8 cellular contexts compared by ENCODE assay signal in genomic region chr6:154343473-154344308, GRCh38. TPM values are rescaled to one million over a fixed set of nuclear protein-coding genes. Genes with fewer than 3 reads are reported as not detected.
A peak's percentile ranks its signal among the peaks of the same experiment; 100 is the strongest.
DNase-seq lines count a peak whose midpoint lies in the region; ATAC-seq, FAIRE-seq and TF ChIP-seq lines count a peak whose summit lies in the region.

No MANE protein-coding gene starts in this region.

- H3K9me3 ChIP-seq in neutrophil: no peaks in the 10 kb centered on the region

- H3K27ac ChIP-seq in neutrophil: peak overlapping the region; percentile 69

- H3K4me1 ChIP-seq in neutrophil (ENCODE audit: control insufficient read depth in 1 of 2, insufficient read depth in 1 of 2, low read depth in 1 of 2, low read length in 1 of 2): peaks cover 50 to 84% of the 10 kb centered on the region in 2 experiments

- ATAC-seq in GM18519 (IDR thresholded peaks at IDR 0.05; ENCODE audit: low FRiP score, unreplicated experiment): no peak

- FAIRE-seq in D721Med (lab: Jason Lieb, UNC): no peak

- H3K27me3 ChIP-seq in neutrophil: no peaks in the 10 kb centered on the region

- TF ChIP-seq CTCF in GM12873 (IDR thresholded peaks at IDR 0.05; ENCODE audit: insufficient read depth, low read depth, low read length, missing control alignments): peak; percentile 11
- TF ChIP-seq CTCF in epithelial cell of proximal tubule (conservative IDR thresholded peaks at IDR 0.05; ENCODE audit: low read depth, low read length): peak; percentile 50
- no peak for TF ChIP-seq CTCF in neutrophil (IDR thresholded peaks at IDR 0.05)
- no peak for TF ChIP-seq CTCF in D721Med (IDR thresholded peaks at IDR 0.05; ENCODE audit: insufficient read depth, missing control alignments)

- DNase-seq in NCI-H526 treated with DMSO at 0.1 percent for 48 hours (lab: John Stamatoyannopoulos, UW) (peak; percentile 92), epithelial cell of proximal tubule (ENCODE audit: low read depth) (no peak), epidermal melanocyte (ENCODE audit: insufficient read length, low spot score) (no peak), D721Med (ENCODE audit: insufficient read length, low spot score) (no peak), NCI-H1930 (lab: John Stamatoyannopoulos, UW) (no peak)

- peaks cover 11% of the 10 kb centered on the region for H3K36me3 ChIP-seq in neutrophil

- H3K4me3 ChIP-seq in epithelial cell of proximal tubule (ENCODE audit: low read depth, low read length) (peak overlapping the region; percentile 9), neutrophil (ENCODE audit: low read depth in 1 of 2, low read length in 1 of 2) (no peak overlapping the region)

RNA-seq across cellular contexts. Expression of gene IPCEF1, which starts 12.9 kb away (rescaled TPM):
- total RNA-seq in epithelial cell of proximal tubule: 0.36 and 0.63 TPM in 2 replicates

Comparison
In these comparisons a context has a peak if more than half of its experiments do, and no peak if none do; other contexts are left out.
1. CTCF ChIP-seq: peak in GM12873 (single experiment) and epithelial cell of proximal tubule (single experiment); none in neutrophil (single experiment) and D721Med (single experiment).